Comparison of ENCODE assay signal across 1 cellular context in genomic region chr22:37501176-37501609, GRCh38.
TF ChIP-seq lines count a peak whose summit lies in the region.

No MANE protein-coding gene starts in this region.

TF ChIP-seq in H1, 55 proteins besides CTCF, POLR2A, EP300 and RAD21:
- TF ChIP-seq EZH2 (IDR thresholded peaks at IDR 0.05; ENCODE audit: low read depth, low read length, severe bottlenecking) = no peak
- no peak for TF ChIP-seq KDM5A (IDR thresholded peaks at IDR 0.05; ENCODE audit: low read length)
- no peak for TF ChIP-seq FOSL1 (IDR thresholded peaks at IDR 0.05; ENCODE audit: insufficient read depth, low read depth, low read length)
- no peak for TF ChIP-seq CHD7 (IDR thresholded peaks at IDR 0.05; ENCODE audit: insufficient replicate concordance, low read length)
- TF ChIP-seq SP4 (IDR thresholded peaks at IDR 0.05; ENCODE audit: low read length) = no peak
- TF ChIP-seq HDAC6 (IDR thresholded peaks at IDR 0.05; ENCODE audit: low read depth, low read length) = no peak
- TF ChIP-seq CBX5 (IDR thresholded peaks at IDR 0.05; ENCODE audit: low read depth, low read length) = no peak
- TF ChIP-seq KDM4A (IDR thresholded peaks at IDR 0.05; ENCODE audit: low read depth, low read length, severe bottlenecking) = no peak
- no peak for TF ChIP-seq TAF7 (optimal IDR thresholded peaks at IDR 0.05; ENCODE audit: borderline replicate concordance, low read depth, low read length)
- no peak for TF ChIP-seq ZNF274 (IDR thresholded peaks at IDR 0.05; ENCODE audit: borderline replicate concordance, extremely low read depth, low read length)
- TF ChIP-seq TEAD4 (IDR thresholded peaks at IDR 0.05; ENCODE audit: low read depth, low read length) = no peak
